Comparison of ENCODE assay signal across 1 cellular context in genomic region chr7:96734343-96734742, GRCh38.
TF ChIP-seq lines count a peak whose summit lies in the region.

No MANE protein-coding gene starts in this region.

TF ChIP-seq in HEK293, 187 proteins besides CTCF, POLR2A, EP300 and RAD21 (continued from another document):
- TF ChIP-seq PATZ1 (tag by site-specific recombination; IDR thresholded peaks at IDR 0.05), result no peak
- TF ChIP-seq ZNF555 (tag by site-specific recombination; conservative IDR thresholded peaks at IDR 0.05), result no peak
- TF ChIP-seq ZNF658 (tag by site-specific recombination; IDR thresholded peaks at IDR 0.05), result no peak
